ENCODE assay signal across 9 cellular contexts in the genomic region with DNA sequence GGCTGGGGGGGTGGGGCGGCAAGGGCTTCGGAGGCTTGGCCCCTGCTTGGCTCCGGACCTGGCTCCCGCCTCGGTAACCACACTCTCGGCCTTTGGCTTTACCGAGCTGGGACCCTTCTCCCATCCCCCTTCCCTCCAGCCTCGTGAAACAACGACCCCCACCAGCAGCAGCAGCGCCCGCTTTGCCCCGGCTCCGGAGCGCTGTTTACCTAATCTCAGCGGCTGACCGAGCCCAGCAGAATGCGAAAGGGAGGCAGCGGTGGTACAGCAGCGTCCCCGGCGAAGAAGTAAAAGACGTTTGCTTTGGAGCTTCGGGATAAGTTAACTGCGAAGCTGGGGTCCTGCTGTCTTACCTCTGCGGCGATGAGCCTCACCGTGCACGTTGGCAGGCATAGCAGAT. TPM values are rescaled to one million over a fixed set of nuclear protein-coding genes. Genes with fewer than 3 reads are reported as not detected.
DNase-seq lines count a peak whose midpoint lies in the region; ATAC-seq, FAIRE-seq and TF ChIP-seq lines count a peak whose summit lies in the region.
"Had no signal": no experiment of that assay in that cellular context is flagged by ENCODE, and none has a peak within 500 bp of the region (broad histone marks: within the 10 kb centered on the region; RNA-seq: fewer than 3 reads in every experiment).

No MANE protein-coding gene starts in this region.

- peak overlapping the region; percentile 88 for H3K56ac ChIP-seq in H1 (replicated peaks; ENCODE audit: insufficient read length, low read depth, low read length)

- H4K91ac ChIP-seq in H1 (replicated peaks; ENCODE audit: insufficient read length, low read length), result peak overlapping the region; percentile 92

- ATAC-seq in GM21367 (IDR thresholded peaks at IDR 0.05; ENCODE audit: unreplicated experiment), result no peak

- H2BK5ac ChIP-seq in H1 (ENCODE audit: low read depth, low read length), result peak overlapping the region; percentile 98

- no peak overlapping the region for H2AFZ ChIP-seq in H1 (ENCODE audit: low read length)

- WGBS in H1 (ENCODE audit: extremely low coverage in 1 of 2, insufficient coverage in 1 of 2, insufficient read length in 1 of 2, insufficient replicate concordance in 2 of 2, low coverage in 1 of 2, low lambda C conversion rate in 2 of 2, missing lambda C conversion rate in 1 of 2), 2 experiments, result 1% methylated on average over 25 of the region's 28 CpGs; no CpG with 5 or more reads in 1 of the 2 experiments
- under 1% methylated on average over 28 of the region's 28 CpGs for WGBS in urinary bladder

- H2AK5ac ChIP-seq in H1 (ENCODE audit: low read depth, low read length), result peak overlapping the region; percentile 79; the same call in 1 of the 2 replicates

- DNase-seq in DMS79 treated with DMSO at 0.1 percent for 48 hours (lab: John Stamatoyannopoulos, UW) (peak; percentile 5), DMS79 (lab: John Stamatoyannopoulos, UW) (no peak), SHP77 treated with DMSO at 0.1 percent for 48 hours (lab: John Stamatoyannopoulos, UW) (peak; percentile 3), H1 (ENCODE audit: low read depth in 1 of 2, low spot score in 2 of 2) (no peak), COR-L47 (lab: John Stamatoyannopoulos, UW) (no peak)

- H3K9me3 ChIP-seq in H1 (ENCODE audit: insufficient read depth in 2 of 2, low read depth in 1 of 2, low read length in 1 of 2) (no peaks in the 10 kb centered on the region), mononuclear cell (ENCODE audit: low read depth, low read length) (no peaks in the 10 kb centered on the region)

- H2BK120ac ChIP-seq in H1 (replicated peaks; ENCODE audit: low read depth, low read length), result peak overlapping the region; percentile 95

- H3K27me3 ChIP-seq in H1 (replicated peaks in 1 of 4; ENCODE audit: control insufficient read depth in 3 of 4, extremely low read depth in 1 of 4, insufficient read depth in 3 of 4, low read length in 3 of 4) (no peaks in the 10 kb centered on the region; a peak in 1 of 7 replicates), mononuclear cell (ENCODE audit: insufficient read depth, low read length) (peaks cover 53% of the 10 kb centered on the region)

- peak overlapping the region in 3 of 4 experiments; percentile 55 to 63 (median 61); a peak in 5 of 7 replicates for H3K9ac ChIP-seq in H1 (replicated peaks in 1 of 4; ENCODE audit: extremely low read depth in 1 of 4, low read depth in 3 of 4, low read length in 3 of 4)

- no peak for TF ChIP-seq EP300 in H1 (IDR thresholded peaks at IDR 0.05; ENCODE audit: borderline replicate concordance in 1 of 2, low read depth in 2 of 2, low read length in 2 of 2)

- POLR2A ChIA-PET in H1 (lab: Charles Lee; ENCODE audit: partially characterized antibody), result interaction anchor here (0.9 to 2.6 kb wide), 7 partner anchors 13 to 184 kb away, joined by 3 to 9 read pairs (median 5); no protein-coding TSS in a partner anchor

- H2BK20ac ChIP-seq in H1 (ENCODE audit: low read length), result peak overlapping the region; percentile 80; the same call in 1 of the 2 replicates

- H3K4me2 ChIP-seq in H1 (ENCODE audit: insufficient read depth in 1 of 2, low read depth in 2 of 2, low read length in 2 of 2), result peak overlapping the region; percentile 93 to 94

- H4K20me1 ChIP-seq in H1 (replicated peaks in 1 of 2; ENCODE audit: control insufficient read depth in 1 of 2, insufficient read depth in 2 of 2, low read length in 2 of 2), result peaks cover 22 to 23% of the 10 kb centered on the region in 2 experiments

- H3K4me1 ChIP-seq in H1 (replicated peaks in 1 of 4; ENCODE audit: control insufficient read depth in 3 of 4, insufficient read depth in 4 of 4, low read length in 3 of 4), result peaks cover 3 to 12% (median 7%) of the 10 kb centered on the region in 4 experiments; a peak in 6 of 7 replicates
- H3K4me1 ChIP-seq in mononuclear cell (ENCODE audit: insufficient read depth, low read length), result peaks cover 22% of the 10 kb centered on the region
- no peaks in the 10 kb centered on the region for H3K4me1 ChIP-seq in urinary bladder (ENCODE audit: insufficient read depth)

- H3K4ac ChIP-seq in H1 (replicated peaks; ENCODE audit: insufficient read length, low read depth, low read length), result peak overlapping the region; percentile 96

- peaks cover 27% of the 10 kb centered on the region for H3K23me2 ChIP-seq in H1 (ENCODE audit: low read depth, low read length)

- no peak overlapping the region for H3K14ac ChIP-seq in H1 (ENCODE audit: insufficient read length)

- H2BK15ac ChIP-seq in H1 (ENCODE audit: low read length), result no peak overlapping the region

- H4K5ac ChIP-seq in H1 (ENCODE audit: insufficient read length, low read depth, low read length), result peak overlapping the region; percentile 81

- H4K8ac ChIP-seq in H1 (ENCODE audit: extremely low read depth, insufficient read depth, low read length), result peak overlapping the region; percentile 79

- FAIRE-seq in H1 (lab: Jason Lieb, UNC), result no peak

- no peak overlapping the region for H3K23ac ChIP-seq in H1 (ENCODE audit: insufficient read length)

- H3K4me3 ChIP-seq in H1 (ENCODE audit: extremely low read depth in 1 of 4, insufficient read depth in 2 of 4, low read depth in 3 of 4, low read length in 4 of 4) (peak overlapping the region; percentile 55 to 95 (median 58)), mononuclear cell (ENCODE audit: low read length) (peak overlapping the region; percentile 24), urinary bladder (ENCODE audit: low read depth, low read length) (peak overlapping the region; percentile 66)

- no peak for TF ChIP-seq CTCF in H1 (IDR thresholded peaks at IDR 0.05; ENCODE audit: control extremely low read depth in 1 of 3, insufficient read depth in 1 of 3, low read depth in 1 of 3, low read length in 3 of 3)

- H3K36me3 ChIP-seq in H1 (ENCODE audit: control insufficient read depth in 2 of 4, insufficient read depth in 4 of 4, low read length in 3 of 4) (no peaks in the 10 kb centered on the region), urinary bladder (ENCODE audit: insufficient read depth) (no peaks in the 10 kb centered on the region)

- TF ChIP-seq RAD21 in H1 (IDR thresholded peaks at IDR 0.05 in 1 of 2, conservative IDR thresholded peaks at IDR 0.05 in 1 of 2; ENCODE audit: low read depth in 2 of 2, low read length in 2 of 2), result peak; percentile 13 to 18; a peak in 1 of 4 replicates

- peak overlapping the region; percentile 92; the same call in 1 of the 2 replicates for H2BK12ac ChIP-seq in H1 (ENCODE audit: low read depth, low read length)

- H3K79me1 ChIP-seq in H1 (ENCODE audit: low read depth, low read length), result 0 out of 2 replicates have a peak, but pooled peaks cover 2% of the 10 kb centered on the region

- CTCF ChIA-PET in H1 (lab: Charles Lee; ENCODE audit: partially characterized antibody), result interaction anchor here (0.6 to 3.6 kb wide), 26 partner anchors 9 to 620 kb away, joined by 3 to 22 read pairs (median 4); no protein-coding TSS in a partner anchor

- peak overlapping the region; percentile 91 for H3K18ac ChIP-seq in H1 (ENCODE audit: extremely low read depth, low read length)

- H3K27ac ChIP-seq in H1 (ENCODE audit: low read depth, low read length) (peak overlapping the region; percentile 31), urinary bladder (ENCODE audit: low read depth) (peak overlapping the region; percentile 90)
- H3K27ac ChIP-seq: C4-2B had no signal

- H3K79me2 ChIP-seq in H1 (ENCODE audit: control insufficient read depth in 1 of 2, insufficient read depth in 2 of 2, low read length in 2 of 2), result peaks cover 24 to 30% of the 10 kb centered on the region in 2 experiments

- no peak; a peak in 2 of 3 replicates for TF ChIP-seq POLR2A in H1 (IDR thresholded peaks at IDR 0.05; ENCODE audit: control extremely low read depth in 1 of 2, low read depth in 2 of 2, low read length in 2 of 2)

TF ChIP-seq in H1, 55 proteins besides CTCF, POLR2A, EP300 and RAD21 (continues in another document):
- 0 out of 4 replicates have a peak, but pooled peaks of 1 of the 2 experiments have one; percentile 40 for TF ChIP-seq HDAC2 (IDR thresholded peaks at IDR 0.05; ENCODE audit: borderline replicate concordance in 1 of 2, low read depth in 2 of 2, low read length in 2 of 2)
- TF ChIP-seq TAF7 (optimal IDR thresholded peaks at IDR 0.05; ENCODE audit: borderline replicate concordance, low read depth, low read length), result no peak
- no peak for TF ChIP-seq GABPA (IDR thresholded peaks at IDR 0.05; ENCODE audit: borderline replicate concordance, insufficient read depth, low read length)
- no peak for TF ChIP-seq SIX5 (IDR thresholded peaks at IDR 0.05; ENCODE audit: low read depth, low read length)
- no peak for TF ChIP-seq JUND (IDR thresholded peaks at IDR 0.05; ENCODE audit: low read length)
- TF ChIP-seq YY1 (IDR thresholded peaks at IDR 0.05; ENCODE audit: low read depth, low read length), result no peak
- no peak for TF ChIP-seq ATF3 (IDR thresholded peaks at IDR 0.05; ENCODE audit: insufficient read depth, low read depth, low read length)
- TF ChIP-seq RXRA (IDR thresholded peaks at IDR 0.05; ENCODE audit: insufficient read depth, low read depth, low read length), result no peak
- no peak for TF ChIP-seq SP1 (IDR thresholded peaks at IDR 0.05; ENCODE audit: low read depth, low read length)
- no peak for TF ChIP-seq USF2 (IDR thresholded peaks at IDR 0.05; ENCODE audit: low read length)
- TF ChIP-seq POLR2AphosphoS5 (IDR thresholded peaks at IDR 0.05; ENCODE audit: low read depth, low read length), result peak; percentile 49

RNA-seq across cellular contexts. Expression of gene LARGE1, which starts 2.0 kb away (rescaled TPM):
- 69.5 and 83.0 TPM in 2 replicates for total RNA-seq in H1 (2021; fragmentation: NEBNext Ultra II Directional; extraction: Animal tissue kit (Norgen Biotek cat#: 25700))
- polyA plus RNA-seq in H1 (2011; rRNA removed), result 43.7 and 51.4 TPM in 2 replicates
- polyA plus RNA-seq in H1 (2011; cell fraction: cytosol; rRNA removed), result 42.0 TPM
- 56.3 TPM for polyA plus RNA-seq in H1 (2011; cell fraction: nucleus; rRNA removed)
- polyA plus RNA-seq in H1 (2012, experiment 1 of 2), result 40.0 to 53.5 TPM (median 47.7 TPM) in 4 replicates
- 38.9 TPM for polyA plus RNA-seq in H1 (2012, experiment 2 of 2)
- polyA plus RNA-seq in H1 (2013, experiment 1 of 2), result 39.9 TPM
- 39.1 TPM for polyA plus RNA-seq in H1 (2013, experiment 2 of 2)
- polyA minus RNA-seq in H1 (2011; rRNA and poly(A)+ RNA removed), result 121 and 152 TPM in 2 replicates
- polyA minus RNA-seq in H1 (2011; cell fraction: cytosol; rRNA and poly(A)+ RNA removed), result 72.1 TPM
- polyA minus RNA-seq in H1 (2011; cell fraction: nucleus; rRNA and poly(A)+ RNA removed), result 137 TPM
- total RNA-seq in mononuclear cell, result 3.9 TPM
- total RNA-seq in urinary bladder, result 27.9 TPM
- 34.5 TPM for polyA plus RNA-seq in urinary bladder

Comparison
In these comparisons a context has a peak if more than half of its experiments do, and no peak if none do; other contexts are left out.
1. DNase-seq: peak in DMS79 treated with DMSO at 0.1 percent for 48 hours (single experiment) and SHP77 treated with DMSO at 0.1 percent for 48 hours (single experiment); none in DMS79 (single experiment), H1 (0 of 2) and COR-L47 (single experiment).
2. Peak in every context shown above with its lines, with median percentiles within 50 percentile points of each other: H3K4me3 ChIP-seq.